In genomic region chr5:14871084-14871572, GRCh38 we compare ENCODE assay signal across 8 cellular contexts. TPM values are rescaled to one million over a fixed set of nuclear protein-coding genes. Genes with fewer than 3 reads are reported as not detected.
DNase-seq lines count a peak whose midpoint lies in the region; ATAC-seq and TF ChIP-seq lines count a peak whose summit lies in the region.

No MANE protein-coding gene starts in this region.

- no peaks in the 10 kb centered on the region for H3K9me3 ChIP-seq in neuron (ENCODE audit: low read length)

- H3K4me1 Mint-ChIP-seq in CD14-positive monocyte, result peaks cover 22% of the 10 kb centered on the region

- H3K36me3 ChIP-seq in neuron (ENCODE audit: insufficient read depth, low read length), result no peaks in the 10 kb centered on the region
- no peaks in the 10 kb centered on the region for H3K36me3 ChIP-seq in urinary bladder (ENCODE audit: insufficient read depth)

- peak overlapping the region; percentile 84 to 88 for H3K4me3 Mint-ChIP-seq in CD14-positive monocyte

- DNase-seq in CD14-positive monocyte (ENCODE audit: low spot score), result peak; percentile 52
- peak; percentile 27 for DNase-seq in HT1080 (ENCODE audit: low read depth)
- DNase-seq in activated CD8-positive, alpha-beta memory T cell treated with anti-CD3 and anti-CD28 coated beads, Interleukin-2, amount 50 U/mL, for 4 hours, result peak; percentile 45
- no peak for DNase-seq in HuH-7 (ENCODE audit: low spot score)

- H3K27me3 ChIP-seq in neuron (ENCODE audit: insufficient read depth, low read length), result no peaks in the 10 kb centered on the region

- H2AFZ ChIP-seq in neuron (ENCODE audit: low read depth, low read length), result peak overlapping the region; percentile 80

- WGBS in urinary bladder, result under 1% methylated on average over 37 of the region's 37 CpGs

- peaks cover 0 to 4% (median 3%) of the 10 kb centered on the region in 7 donors for H3K9me3 Mint-ChIP-seq in CD14-positive monocyte

- peak; percentile 3 for ATAC-seq in GM21360 (IDR thresholded peaks at IDR 0.05; ENCODE audit: unreplicated experiment)
- ATAC-seq in esophagus mucosa, result peak; percentile 13

- intact Hi-C loops in CD14-positive monocyte (cut with micrococcal nuclease), result loop anchor here (10.0 kb wide), 2 partner anchors 134 to 146 kb away; no protein-coding TSS in a partner anchor

- peak overlapping the region; percentile 82 for H3K27ac ChIP-seq in urinary bladder (ENCODE audit: low read depth)

- H3K36me3 Mint-ChIP-seq in CD14-positive monocyte, result peaks cover 3 to 22% of the 10 kb centered on the region in 2 donors

- H3K4me1 ChIP-seq in neuron (ENCODE audit: insufficient read depth, low read length) (peaks cover 26% of the 10 kb centered on the region), urinary bladder (ENCODE audit: insufficient read depth) (no peaks in the 10 kb centered on the region)

- peak overlapping the region in 5 of 7 donors; percentile 40 to 83 (median 58) for H3K27ac Mint-ChIP-seq in CD14-positive monocyte

- H3K4me3 ChIP-seq in neuron (ENCODE audit: low read length), result peak overlapping the region; percentile 95
- H3K4me3 ChIP-seq in urinary bladder (ENCODE audit: low read depth, low read length), result peak overlapping the region; percentile 99

- no peak for TF ChIP-seq CTCF in CD14-positive monocyte (IDR thresholded peaks at IDR 0.05)

- H3K27me3 Mint-ChIP-seq in CD14-positive monocyte (ENCODE audit: low read depth in 3 of 3), result peaks cover 46 to 53% (median 51%) of the 10 kb centered on the region in 3 donors

RNA-seq across cellular contexts. Expression of gene ANKH, which starts 0.5 kb away (rescaled TPM):
- polyA plus RNA-seq in CD14-positive monocyte (1 to 10 TPM; 2.4 to 3.1 TPM), urinary bladder (23.0 TPM)
- total RNA-seq in HT1080 (2014; rRNA removed; shearing (Covaris generic)), result 38.6 and 45.0 TPM in 2 replicates
- polyA plus RNA-seq in HT1080 (2015; cell fraction: cytosol; rRNA removed), result 70.0 TPM in 2 replicates
- 45.3 and 50.2 TPM in 2 replicates for polyA plus RNA-seq in HT1080 (2015; cell fraction: nucleus; rRNA removed)
- total RNA-seq in esophagus mucosa (25.5 TPM), urinary bladder (18.1 TPM)
